In the genomic region with DNA sequence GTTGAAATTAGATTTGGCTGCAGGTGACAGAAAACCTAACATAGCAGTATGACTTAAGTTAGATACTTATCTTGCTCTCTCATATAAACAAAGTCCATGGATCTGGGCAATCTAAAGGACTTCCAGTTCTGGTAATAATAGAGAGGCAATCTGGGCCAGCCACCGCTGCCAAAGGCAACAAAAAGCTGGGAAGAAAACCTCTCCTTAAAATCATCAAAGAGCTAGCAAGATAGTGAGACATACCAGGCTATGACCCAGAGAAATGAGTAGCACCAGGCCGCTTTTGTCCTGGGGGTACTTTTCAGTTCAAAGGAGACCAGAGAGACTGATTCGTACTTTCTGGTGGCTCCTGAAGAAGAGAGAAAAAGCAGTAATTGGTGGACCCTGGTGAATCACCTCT, we compare ENCODE assay signal across 22 cellular contexts.
DNase-seq lines count a peak whose midpoint lies in the region; ATAC-seq and TF ChIP-seq lines count a peak whose summit lies in the region.
"Had no signal": no experiment of that assay in that cellular context is flagged by ENCODE, and none has a peak within 500 bp of the region (broad histone marks: within the 10 kb centered on the region; RNA-seq: fewer than 3 reads in every experiment).

No MANE protein-coding gene starts in this region.

- no peak for TF ChIP-seq EP300 in esophagus muscularis mucosa (IDR thresholded peaks at IDR 0.05)

- POLR2A ChIA-PET in HCT116 (lab: Charles Lee): interaction anchor here (0.6 to 2.9 kb wide), 4 partner anchors 9 to 17 kb away, joined by 3 to 11 read pairs (median 5); no protein-coding TSS in a partner anchor

- H4K20me1 ChIP-seq in HCT116 (ENCODE audit: insufficient read depth): no peaks in the 10 kb centered on the region
- no peaks in the 10 kb centered on the region for H4K20me1 ChIP-seq in smooth muscle cell (ENCODE audit: low read depth)
- H4K20me1 ChIP-seq: BLaER1 had no signal

- no peaks in the 10 kb centered on the region for H3K9me2 ChIP-seq in HCT116 (ENCODE audit: insufficient read depth)

- H3K9me3 ChIP-seq in HCT116 (ENCODE audit: control insufficient read depth in 1 of 2, insufficient read depth in 1 of 2, low read depth in 1 of 2, low read length in 2 of 2): no peaks in the 10 kb centered on the region
- no peaks in the 10 kb centered on the region for H3K9me3 ChIP-seq in MG63
- H3K9me3 ChIP-seq in esophagus muscularis mucosa: peaks cover 0 to 3% (median 0%) of the 10 kb centered on the region in 4 donors
- H3K9me3 ChIP-seq in smooth muscle cell (replicated peaks; ENCODE audit: low read depth): no peaks in the 10 kb centered on the region

- DNase-seq in HCT116 (ENCODE audit: low read depth, low spot score) (peak; percentile 85), MG63 (peak; percentile 49), esophagus muscularis mucosa (ENCODE audit: extremely low spot score) (peak; percentile 50), smooth muscle cell (lab: John Stamatoyannopoulos, UW; ENCODE audit: unreplicated experiment) (no peak), NCI-H2029 (lab: John Stamatoyannopoulos, UW) (no peak), activated gamma-delta T cell (lab: John Stamatoyannopoulos, UW) (no peak), left ventricle myocardium superior (no peak)
- DNase-seq in activated CD4-positive, alpha-beta T cell treated with anti-CD3 and anti-CD28 coated beads for 48 hours: no peak
- DNase-seq: CD4-positive, CD25-positive, alpha-beta regulatory T cell; DMS53; GDM1; H9; KG1; NCI-H1105; NCI-H146; NCI-H1930; NCI-H510A; NCI-H69; SHP77 treated with DMSO at 0.1 percent for 48 hours had no signal

- no peaks in the 10 kb centered on the region for H3K27me3 ChIP-seq in HCT116 (ENCODE audit: insufficient read depth, low read length)
- no peaks in the 10 kb centered on the region; the same call in 1 of the 2 replicates for H3K27me3 ChIP-seq in MG63
- no peaks in the 10 kb centered on the region for H3K27me3 ChIP-seq in esophagus muscularis mucosa
- H3K27me3 ChIP-seq in smooth muscle cell (ENCODE audit: low read depth): no peaks in the 10 kb centered on the region
- H3K27me3 ChIP-seq: BLaER1 had no signal

- intact Hi-C loops in HCT116 (cut with micrococcal nuclease) (no loop called here), esophagus muscularis mucosa (cut with DNase I) (no loop called here), left ventricle myocardium superior (cut with micrococcal nuclease) (no loop called here)

- WGBS in esophagus muscularis mucosa: 77% methylated on average over 3 of the region's 3 CpGs
- WGBS in smooth muscle cell (ENCODE audit: low lambda C conversion rate): 39% methylated on average over 3 of the region's 3 CpGs

- ATAC-seq in HCT116 (peak; percentile 75), left ventricle myocardium superior (no peak)
- ATAC-seq: GM12878, GM23338 had no signal

- H3K27ac ChIP-seq in HCT116 (ENCODE audit: low read depth, low read length): peak overlapping the region; percentile 95
- H3K27ac ChIP-seq in esophagus muscularis mucosa (replicated peaks in 1 of 4): no peak overlapping the region
- no peak overlapping the region for H3K27ac ChIP-seq in smooth muscle cell (ENCODE audit: low read depth)
- H3K27ac ChIP-seq: BLaER1 had no signal

- CTCF ChIA-PET in HCT116 (lab: Charles Lee): interaction anchor here (1.3 kb wide), 1 partner anchor 63 kb away, joined by 11 read pairs; no protein-coding TSS in a partner anchor

- H3F3A ChIP-seq in smooth muscle cell (ENCODE audit: low read depth): peaks cover 4% of the 10 kb centered on the region

- H3K4me1 ChIP-seq in HCT116 (ENCODE audit: control insufficient read depth in 1 of 2, insufficient read depth in 2 of 2, low read length in 2 of 2) (peaks cover 54 to 72% of the 10 kb centered on the region in 2 experiments), esophagus muscularis mucosa (peaks cover 0 to 4% (median 0%) of the 10 kb centered on the region in 4 donors), smooth muscle cell (ENCODE audit: low read depth) (peaks cover 12% of the 10 kb centered on the region)
- H3K4me1 ChIP-seq: BLaER1 had no signal

- H3K4me3 ChIP-seq in HCT116 (replicated peaks in 1 of 2; ENCODE audit: low read depth in 1 of 2, low read length in 2 of 2): peak overlapping the region in 1 of 2 experiments; percentile 19; a peak in 2 of 4 replicates
- H3K4me3 ChIP-seq in MG63: no peak overlapping the region
- H3K4me3 ChIP-seq in esophagus muscularis mucosa: no peak overlapping the region
- H3K4me3 ChIP-seq in smooth muscle cell: no peak overlapping the region
- H3K4me3 ChIP-seq: BLaER1, GM12878, GM23338 had no signal

- TF ChIP-seq CTCF in HCT116 (IDR thresholded peaks at IDR 0.05 in 2 of 3, conservative IDR thresholded peaks at IDR 0.05 in 1 of 3; ENCODE audit: borderline replicate concordance in 1 of 3, insufficient read depth in 1 of 3, low read depth in 2 of 3, low read length in 2 of 3): no peak
- no peak for TF ChIP-seq CTCF in esophagus muscularis mucosa (IDR thresholded peaks at IDR 0.05)
- no peak for TF ChIP-seq CTCF in smooth muscle cell (IDR thresholded peaks at IDR 0.05; ENCODE audit: borderline replicate concordance, insufficient read depth, poor library complexity, severe bottlenecking)

- RAD21 ChIA-PET in HCT116 (lab: Charles Lee; ENCODE audit: low non-redundant PET in 1 of 2, low total read pairs in 2 of 2, uncharacterized antibody in 2 of 2, unreplicated experiment in 2 of 2): no interaction called here

- no peak for TF ChIP-seq RAD21 in HCT116 (IDR thresholded peaks at IDR 0.05; ENCODE audit: low read depth)

- no TSS peak for BruUV-seq in HCT116 (replicated peaks; lab: Mats Ljungman, UMichigan)

- H2AFZ ChIP-seq in HCT116 (ENCODE audit: low read depth, low read length, poor library complexity, severe bottlenecking): no peak overlapping the region
- H2AFZ ChIP-seq in smooth muscle cell (ENCODE audit: low read depth): no peak overlapping the region
- H2AFZ ChIP-seq: GM23338 had no signal

- H3K36me3 ChIP-seq in HCT116 (ENCODE audit: control insufficient read depth in 1 of 2, insufficient read depth in 2 of 2, low read length in 2 of 2): no peaks in the 10 kb centered on the region
- H3K36me3 ChIP-seq in MG63: no peaks in the 10 kb centered on the region
- H3K36me3 ChIP-seq in esophagus muscularis mucosa: no peaks in the 10 kb centered on the region
- no peaks in the 10 kb centered on the region for H3K36me3 ChIP-seq in smooth muscle cell (ENCODE audit: low read depth)
- H3K36me3 ChIP-seq: BLaER1 had no signal

- H3K9ac ChIP-seq in HCT116 (ENCODE audit: low read length) (peak overlapping the region; percentile 43), smooth muscle cell (ENCODE audit: low read depth) (no peak overlapping the region)
- H3K9ac ChIP-seq: BLaER1 had no signal

- peak overlapping the region; percentile 71 for H3K4me2 ChIP-seq in HCT116 (ENCODE audit: low read length)
- H3K4me2 ChIP-seq in smooth muscle cell: peak overlapping the region; percentile 48
- H3K4me2 ChIP-seq: BLaER1, GM23338 had no signal

- TF ChIP-seq POLR2A in HCT116 (IDR thresholded peaks at IDR 0.05; ENCODE audit: borderline replicate concordance, extremely low read depth, insufficient read depth, insufficient read length) (no peak), esophagus muscularis mucosa (IDR thresholded peaks at IDR 0.05; ENCODE audit: low read depth) (no peak)

- H3K79me2 ChIP-seq in HCT116 (ENCODE audit: insufficient read depth, low read length) (no peaks in the 10 kb centered on the region), smooth muscle cell (ENCODE audit: low read depth) (no peaks in the 10 kb centered on the region)

TF ChIP-seq in HCT116, 20 proteins besides CTCF, POLR2A, EP300 and RAD21:
- TF ChIP-seq, protein P1, sequence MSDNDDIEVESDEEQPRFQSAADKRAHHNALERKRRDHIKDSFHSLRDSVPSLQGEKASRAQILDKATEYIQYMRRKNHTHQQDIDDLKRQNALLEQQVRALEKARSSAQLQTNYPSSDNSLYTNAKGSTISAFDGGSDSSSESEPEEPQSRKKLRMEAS (IDR thresholded peaks at IDR 0.05): 0 out of 2 replicates have a peak, but pooled peaks have one; percentile 58
- TF ChIP-seq EGR1 (IDR thresholded peaks at IDR 0.05; ENCODE audit: low read depth): no peak
- TF ChIP-seq ZFX (IDR thresholded peaks at IDR 0.05): no peak
- peak; percentile 60 for TF ChIP-seq CEBPB (IDR thresholded peaks at IDR 0.05; ENCODE audit: low read depth)
- TF ChIP-seq SP1 (IDR thresholded peaks at IDR 0.05; ENCODE audit: low read depth): peak; percentile 89; the same call in 1 of the 2 replicates
- TF ChIP-seq FOSL1 (IDR thresholded peaks at IDR 0.05; ENCODE audit: low read depth): peak; percentile 85
- peak; percentile 57 for TF ChIP-seq SIN3A (IDR thresholded peaks at IDR 0.05; ENCODE audit: low read depth)
- no peak for TF ChIP-seq ELF1 (IDR thresholded peaks at IDR 0.05; ENCODE audit: borderline replicate concordance, low read depth)
- peak; percentile 49 for TF ChIP-seq SRF (IDR thresholded peaks at IDR 0.05; ENCODE audit: low read depth)
- peak; percentile 54 for TF ChIP-seq TCF7L2 (IDR thresholded peaks at IDR 0.05; ENCODE audit: borderline replicate concordance, extremely low read depth, insufficient read depth, insufficient read length)
- peak; percentile 48; the same call in 1 of the 2 replicates for TF ChIP-seq POLR2AphosphoS5 (IDR thresholded peaks at IDR 0.05; ENCODE audit: low read depth, low read length)
- TF ChIP-seq JUND (IDR thresholded peaks at IDR 0.05): peak; percentile 93
- no peak for TF ChIP-seq EZH2 (IDR thresholded peaks at IDR 0.05)
TF ChIP-seq in HCT116: peak in this region for 9.

Comparison
In these comparisons a context has a peak if more than half of its experiments do, and no peak if none do; other contexts are left out.
1. DNase-seq: peak in HCT116 (single experiment), MG63 (single experiment) and esophagus muscularis mucosa (single experiment); none in smooth muscle cell (single experiment), NCI-H2029 (single experiment), activated gamma-delta T cell (single experiment), left ventricle myocardium superior (single experiment) and activated CD4-positive, alpha-beta T cell treated with anti-CD3 and anti-CD28 coated beads for 48 hours (single experiment).